12 cellular contexts compared by ENCODE assay signal in the genomic region with DNA sequence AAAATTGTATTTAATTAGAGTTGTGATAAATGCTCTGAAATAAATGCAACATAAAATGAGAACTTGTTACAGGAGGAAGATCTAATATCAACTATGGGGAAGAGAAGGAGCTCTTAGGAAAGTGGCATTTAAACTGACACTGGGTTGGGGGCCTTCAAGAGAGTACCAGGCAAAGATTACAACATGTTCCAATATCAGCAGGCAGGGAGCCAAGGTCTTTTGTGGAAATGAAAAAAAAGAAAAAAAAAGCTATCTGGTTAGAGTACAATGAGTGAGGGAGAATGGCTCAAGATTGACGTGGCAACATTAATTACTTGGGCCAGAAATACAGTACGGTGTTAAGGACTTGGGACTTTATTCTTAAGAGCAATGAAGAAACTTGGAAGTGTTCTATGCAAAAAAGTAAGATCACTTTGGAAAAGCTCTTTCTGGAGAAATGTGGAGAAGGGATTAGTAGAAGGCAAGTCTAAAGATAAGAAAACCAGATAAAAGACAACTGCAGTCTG.
"Had no signal": no experiment of that assay in that cellular context is flagged by ENCODE, and none has a peak within 500 bp of the region (broad histone marks: within the 10 kb centered on the region; RNA-seq: fewer than 3 reads in every experiment).

No MANE protein-coding gene starts in this region.

- H3K9me3 ChIP-seq: ascending aorta, left ventricle myocardium inferior, pancreas, sigmoid colon had no signal

- H3K4me1 ChIP-seq: ascending aorta, left ventricle myocardium inferior had no signal

- H3K4me3 ChIP-seq: ascending aorta, left ventricle myocardium inferior, pancreas, sigmoid colon had no signal

- H3K27ac ChIP-seq: ascending aorta, left ventricle myocardium inferior, pancreas, sigmoid colon had no signal

- H3K27me3 ChIP-seq: ascending aorta, pancreas, sigmoid colon had no signal

- DNase-seq: activated B cell treated with CpG ODN at 0.5 μM for 24 hours; activated CD4-positive, alpha-beta T cell treated with anti-CD3 and anti-CD28 coated beads for 48 hours; activated CD8-positive, alpha-beta T cell treated with anti-CD3 and anti-CD28 coated beads for 36 hours; erythroblast; kidney; left ventricle myocardium inferior; naive thymus-derived CD8-positive, alpha-beta T cell; sigmoid colon; stimulated activated naive B cell treated with anti-CD40 and anti-IgM and Interleukin-4, amounts not matched to agents 10 μg/mL and 1 μg/mL and 100 μg/mL, for 72 hours; trophoblast cell had no signal

- H3K36me3 ChIP-seq: ascending aorta, left ventricle myocardium inferior, pancreas, sigmoid colon had no signal
